In genomic region chr6:123211777-123212545, GRCh38 we compare ENCODE assay signal across 20 cellular contexts.
DNase-seq lines count a peak whose midpoint lies in the region; ATAC-seq, FAIRE-seq and TF ChIP-seq lines count a peak whose summit lies in the region.
"Had no signal": no experiment of that assay in that cellular context is flagged by ENCODE, and none has a peak within 500 bp of the region (broad histone marks: within the 10 kb centered on the region; RNA-seq: fewer than 3 reads in every experiment).

No MANE protein-coding gene starts in this region.

- H3K9ac ChIP-seq in PC-3 (ENCODE audit: low read length): no peak overlapping the region

- no peak for ATAC-seq in PC-3
- ATAC-seq in HG03520 (IDR thresholded peaks at IDR 0.05; ENCODE audit: unreplicated experiment): no peak
- ATAC-seq in HG03457 (IDR thresholded peaks at IDR 0.05; ENCODE audit: unreplicated experiment): no peak

- H3K27ac ChIP-seq in PC-3 (ENCODE audit: low read length): no peak overlapping the region

- no peaks in the 10 kb centered on the region for H3K9me2 ChIP-seq in PC-3 (replicated peaks; ENCODE audit: low read length)

- H3K4me1 ChIP-seq in PC-3 (ENCODE audit: insufficient read depth, low read length): no peaks in the 10 kb centered on the region
- H3K4me1 ChIP-seq: BE2C had no signal

- no peaks in the 10 kb centered on the region for H4K20me1 ChIP-seq in PC-3 (ENCODE audit: low read length)

- DNase-seq in DMS53 (lab: John Stamatoyannopoulos, UW) (peak; percentile 58), PC-3 (peak; percentile 31), bronchial epithelial cell (ENCODE audit: low read depth) (peak; percentile 81), HTR-8/SVneo (ENCODE audit: insufficient read length, low spot score) (no peak)
- DNase-seq: ACHN; BE2C; C1 segment of cervical spinal cord; CD4-positive, CD25-positive, alpha-beta regulatory T cell; CD8-positive, alpha-beta memory T cell; COR-L47; DMS 273 treated with DMSO at 0.1 percent for 48 hours; DMS79; GDM1; H9; KG1 had no signal

- no peak for FAIRE-seq in bronchial epithelial cell (lab: Jason Lieb, UNC)
- no peak for FAIRE-seq in HTR-8/SVneo (lab: Jason Lieb, UNC)
- FAIRE-seq: GM12892, GM18507, H1 had no signal

- CTCF ChIA-PET in PC-3 (lab: Charles Lee): no interaction called here

- no peaks in the 10 kb centered on the region for H3K36me3 ChIP-seq in PC-3 (ENCODE audit: low read depth, low read length)
- H3K36me3 ChIP-seq in bronchial epithelial cell (ENCODE audit: control insufficient read depth, insufficient read depth, low read length): no peaks in the 10 kb centered on the region
- H3K36me3 ChIP-seq: BE2C had no signal

- intact Hi-C loops in PC-3 (cut with micrococcal nuclease): no loop called here

- H3K79me2 ChIP-seq in PC-3 (ENCODE audit: low read length): no peaks in the 10 kb centered on the region

- no peak overlapping the region for H2AFZ ChIP-seq in PC-3 (ENCODE audit: low read length)

- TF ChIP-seq CTCF in PC-3 (conservative IDR thresholded peaks at IDR 0.05; ENCODE audit: low read depth, low read length) (no peak), bronchial epithelial cell (IDR thresholded peaks at IDR 0.05; ENCODE audit: insufficient read depth, low read length, severe bottlenecking) (no peak)

- BruUV-seq in PC-3 (replicated peaks; lab: Mats Ljungman, UMichigan): no TSS peak

- H3K4me2 ChIP-seq in PC-3 (ENCODE audit: low read length): no peak overlapping the region

- H3F3A ChIP-seq in PC-3 (ENCODE audit: low read length, unreplicated experiment): no peaks in the 10 kb centered on the region

- no peak overlapping the region for H3K4me3 ChIP-seq in PC-3 (ENCODE audit: low read length)
- no peak overlapping the region for H3K4me3 ChIP-seq in bronchial epithelial cell (ENCODE audit: low read depth, low read length)

- H3K9me3 ChIP-seq in PC-3 (ENCODE audit: low read length): no peaks in the 10 kb centered on the region
- H3K9me3 ChIP-seq: BE2C had no signal

- no peaks in the 10 kb centered on the region for H3K27me3 ChIP-seq in PC-3 (ENCODE audit: low read length)
- H3K27me3 ChIP-seq in bronchial epithelial cell (ENCODE audit: control insufficient read depth, insufficient read depth, low read length): no peaks in the 10 kb centered on the region
- H3K27me3 ChIP-seq: BE2C had no signal

- POLR2A ChIA-PET in PC-3 (lab: Charles Lee; ENCODE audit: unreplicated experiment): no interaction called here
